27 cellular contexts compared by ENCODE assay signal in genomic region chr17:67349420-67349819, GRCh38.
"Had no signal": no experiment of that assay in that cellular context is flagged by ENCODE, and none has a peak within 500 bp of the region (broad histone marks: within the 10 kb centered on the region; RNA-seq: fewer than 3 reads in every experiment).

No MANE protein-coding gene starts in this region.

- FAIRE-seq: urothelium cell line had no signal

- H3K9me3 ChIP-seq: stomach, suprapubic skin, testis, thoracic aorta, thyroid gland, tibial artery, tibial nerve, transverse colon, upper lobe of left lung, upper lobe of right lung, uterus, vagina had no signal

- H3K36me3 ChIP-seq: uterus had no signal

- ATAC-seq: stimulated activated effector memory CD8-positive, alpha-beta T cell treated with anti-CD3 and anti-CD28 coated beads, Interleukin-12 subunit alpha, Interleukin-12 subunit beta, amount 100 ng/mL, for 72 hours; stimulated activated memory B cell treated with anti-CD40 and anti-IgM and Interleukin-4, amounts not matched to agents 10 μg/mL and 1 μg/mL and 100 μg/mL, for 72 hours; stimulated activated naive B cell treated with anti-CD40 and anti-IgM and Interleukin-4, amounts not matched to agents 10 μg/mL and 1 μg/mL and 100 μg/mL, for 72 hours; stimulated activated naive CD8-positive, alpha-beta T cell treated with anti-CD3 and anti-CD28 coated beads, Interleukin-15, amount 100 ng/mL, for 72 hours; stimulated activated naive CD8-positive, alpha-beta T cell treated with anti-CD3 and anti-CD28 coated beads, Interleukin-15, Interleukin-2, amounts not matched to agents 100 U/mL and 50 U/mL, for 24 hours; upper lobe of right lung had no signal

- DNase-seq: stimulated activated CD4-positive, alpha-beta T cell treated with anti-CD3 and anti-CD28 coated beads, Interleukin-2, amount 100 ng/mL, for 48 hours; stimulated activated CD4-positive, alpha-beta T cell treated with anti-CD3 and anti-CD28 coated beads, Interleukin-4, amount 100 ng/mL, for 1 hour; stimulated activated CD4-positive, alpha-beta T cell treated with anti-CD3 and anti-CD28 coated beads, Interleukin-4, amount 100 ng/mL, for 24 hours; stimulated activated CD4-positive, alpha-beta T cell treated with anti-CD3 and anti-CD28 coated beads, Interleukin-4, amount 100 ng/mL, for 4 hours; stimulated activated CD8-positive, alpha-beta memory T cell treated with anti-CD3 and anti-CD28 coated beads, Interleukin-4, amount 100 ng/mL, for 48 hours; stimulated activated naive B cell treated with anti-CD40 and anti-IgM and Interleukin-4, amounts not matched to agents 10 μg/mL and 1 μg/mL and 100 μg/mL, for 72 hours; stimulated activated naive CD4-positive, alpha-beta T cell; stimulated activated naive CD4-positive, alpha-beta T cell treated with Interleukin-2 at 50 U/mL for 16 hours; stimulated activated naive CD8-positive, alpha-beta T cell treated with anti-CD3 and anti-CD28 coated beads, Interleukin-15, amount 100 ng/mL, for 72 hours; stimulated activated naive CD8-positive, alpha-beta T cell treated with anti-CD3 and anti-CD28 coated beads, Interleukin-15, Interleukin-2, amounts not matched to agents 100 U/mL and 50 U/mL, for 24 hours; stomach; substantia nigra; testis; thyroid gland; tibial artery; transverse colon; trophoblast cell; upper lobe of left lung; upper lobe of right lung; uterus had no signal

- H3K27ac ChIP-seq: stomach, suprapubic skin, testis, thoracic aorta, thyroid gland, tibial artery, tibial nerve, transverse colon, upper lobe of left lung, upper lobe of right lung, uterus, vagina had no signal

- H3K27me3 ChIP-seq: stomach, suprapubic skin, testis, thyroid gland, tibial artery, tibial nerve, transverse colon, upper lobe of left lung, upper lobe of right lung, uterus, vagina had no signal

- H3K4me3 ChIP-seq: stomach, suprapubic skin, testis, thoracic aorta, thyroid gland, tibial artery, tibial nerve, transverse colon, upper lobe of left lung, upper lobe of right lung, uterus, vagina had no signal

- H3K4me1 ChIP-seq: suprapubic skin, testis, thyroid gland, tibial artery, transverse colon, upper lobe of right lung, uterus, vagina had no signal
